ENCODE assay signal across 30 cellular contexts in the genomic region with DNA sequence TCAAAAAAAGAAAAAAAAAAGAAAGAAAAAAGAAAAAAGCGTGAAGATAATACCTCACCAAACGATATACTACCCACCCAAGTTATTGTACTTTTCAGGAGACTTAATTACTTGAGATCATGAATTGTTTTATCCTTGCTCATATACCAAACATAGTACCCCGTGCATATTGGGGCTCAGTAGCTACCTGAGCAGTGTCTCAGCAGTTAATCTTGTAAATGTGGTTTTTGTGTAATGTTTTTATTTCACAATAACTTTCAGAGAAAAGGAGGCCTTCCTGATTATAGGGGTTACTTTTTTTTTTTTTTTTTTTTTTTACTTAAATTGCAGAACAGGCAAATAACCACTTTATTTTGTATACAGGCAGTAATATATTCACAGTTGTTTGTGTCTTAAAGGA.
A peak's percentile ranks its signal among the peaks of the same experiment; 100 is the strongest.
DNase-seq lines count a peak whose midpoint lies in the region; ATAC-seq and TF ChIP-seq lines count a peak whose summit lies in the region.
"Had no signal": no experiment of that assay in that cellular context is flagged by ENCODE, and none has a peak within 500 bp of the region (broad histone marks: within the 10 kb centered on the region; RNA-seq: fewer than 3 reads in every experiment).

No MANE protein-coding gene starts in this region.

- peaks cover 6% of the 10 kb centered on the region for H3K36me3 Mint-ChIP-seq in MCF 10A (ENCODE audit: insufficient read depth, unreplicated experiment)
- H3K36me3 Mint-ChIP-seq: stimulated activated naive B cell treated with anti-CD40 and anti-IgM and Interleukin-4, amounts not matched to agents 10 μg/mL and 1 μg/mL and 100 μg/mL, for 72 hours had no signal

- DNase-seq in MCF 10A (ENCODE audit: unreplicated experiment) (peak; percentile 33), breast epithelium (ENCODE audit: low spot score in 2 of 2) (no peak), RWPE2 (ENCODE audit: low spot score) (no peak), fibroblast of mammary gland (ENCODE audit: low read depth) (peak; percentile 35), putamen (ENCODE audit: low spot score) (no peak), brain microvascular endothelial cell (no peak), GM13976 (ENCODE audit: low spot score) (no peak)
- DNase-seq: activated B cell treated with CpG ODN at 0.5 μM for 24 hours; activated CD4-positive, alpha-beta T cell treated with anti-CD3 and anti-CD28 coated beads, Interleukin-2, amount 50 U/mL, for 1 hour; activated CD8-positive, alpha-beta memory T cell treated with anti-CD3 and anti-CD28 coated beads, Interleukin-2, amount 10 ng/mL, durations not matched to agents 7 days and 5 days; activated gamma-delta T cell treated with Interleukin-2 at 50 U/mL for 16 hours; activated T-cell treated with anti-CD3 and anti-CD28 coated beads, Interleukin-2, amount 50 U/mL, for 48 hours; body of pancreas; CD4-positive, alpha-beta T cell; dorsolateral prefrontal cortex; EL; hippocampal formation; left cardiac atrium; naive thymus-derived CD8-positive, alpha-beta T cell; NCI-H1048; NCI-H1694; NCI-H510A; stimulated activated naive B cell treated with anti-CD40 and anti-IgM and Interleukin-4, amounts not matched to agents 10 μg/mL and 1 μg/mL and 100 μg/mL, for 72 hours; substantia nigra; T1000; upper lobe of left lung had no signal

- peak; percentile 83 for ATAC-seq in RWPE2 (ENCODE audit: low read depth)
- no peak for ATAC-seq in HG03280 (IDR thresholded peaks at IDR 0.05; ENCODE audit: unreplicated experiment)
- ATAC-seq: activated CD8-positive, alpha-beta memory T cell treated with anti-CD3 and anti-CD28 coated beads, Interleukin-2, amount 10 ng/mL, durations not matched to agents 7 days and 5 days; body of pancreas; gastroesophageal sphincter; left cardiac atrium; naive thymus-derived CD8-positive, alpha-beta T cell; stimulated activated naive B cell treated with anti-CD40 and anti-IgM and Interleukin-4, amounts not matched to agents 10 μg/mL and 1 μg/mL and 100 μg/mL, for 72 hours had no signal

- TF ChIP-seq CTCF in MCF 10A (IDR thresholded peaks at IDR 0.05; ENCODE audit: unreplicated experiment) (no peak), breast epithelium (IDR thresholded peaks at IDR 0.05) (no peak), RWPE2 (IDR thresholded peaks at IDR 0.05; ENCODE audit: poor library complexity, severe bottlenecking) (no peak), fibroblast of mammary gland (conservative IDR thresholded peaks at IDR 0.05; ENCODE audit: control insufficient read depth, insufficient read depth, low read depth, low read length) (no peak), brain microvascular endothelial cell (IDR thresholded peaks at IDR 0.05; ENCODE audit: low read depth, low read length, missing control alignments) (no peak), GM13976 (IDR thresholded peaks at IDR 0.05; ENCODE audit: borderline replicate concordance, control extremely low read depth, extremely low read depth, insufficient read depth, missing control alignments) (no peak)

- H3K27ac Mint-ChIP-seq in MCF 10A (ENCODE audit: low read depth, unreplicated experiment): peak overlapping the region; percentile 70
- H3K27ac Mint-ChIP-seq: activated B cell treated with CpG ODN at 0.5 μM for 24 hours; activated CD8-positive, alpha-beta memory T cell treated with anti-CD3 and anti-CD28 coated beads, Interleukin-2, amount 10 ng/mL, durations not matched to agents 7 days and 5 days; CD4-positive, alpha-beta T cell; naive thymus-derived CD8-positive, alpha-beta T cell; stimulated activated naive B cell treated with anti-CD40 and anti-IgM and Interleukin-4, amounts not matched to agents 10 μg/mL and 1 μg/mL and 100 μg/mL, for 72 hours had no signal

- POLR2A ChIA-PET in MCF 10A (lab: Yijun Ruan, JAX): interaction anchor here (0.5 to 5.1 kb wide), 3 partner anchors 32 to 1541 kb away, joined by 3 to 44 read pairs (median 3); no protein-coding TSS in a partner anchor

- no peaks in the 10 kb centered on the region for H3K27me3 Mint-ChIP-seq in MCF 10A (ENCODE audit: insufficient read depth, unreplicated experiment)
- H3K27me3 Mint-ChIP-seq: activated B cell treated with CpG ODN at 0.5 μM for 24 hours; activated CD8-positive, alpha-beta memory T cell treated with anti-CD3 and anti-CD28 coated beads, Interleukin-2, amount 10 ng/mL, durations not matched to agents 7 days and 5 days; CD4-positive, alpha-beta T cell; naive thymus-derived CD8-positive, alpha-beta T cell; stimulated activated naive B cell treated with anti-CD40 and anti-IgM and Interleukin-4, amounts not matched to agents 10 μg/mL and 1 μg/mL and 100 μg/mL, for 72 hours had no signal

- no peak overlapping the region for H3K4me3 Mint-ChIP-seq in MCF 10A (ENCODE audit: unreplicated experiment)
- H3K4me3 Mint-ChIP-seq: activated B cell treated with CpG ODN at 0.5 μM for 24 hours; activated CD8-positive, alpha-beta memory T cell treated with anti-CD3 and anti-CD28 coated beads, Interleukin-2, amount 10 ng/mL, durations not matched to agents 7 days and 5 days; CD4-positive, alpha-beta T cell; naive thymus-derived CD8-positive, alpha-beta T cell; stimulated activated naive B cell treated with anti-CD40 and anti-IgM and Interleukin-4, amounts not matched to agents 10 μg/mL and 1 μg/mL and 100 μg/mL, for 72 hours had no signal

- no peaks in the 10 kb centered on the region for H3K27me3 ChIP-seq in breast epithelium
- no peaks in the 10 kb centered on the region for H3K27me3 ChIP-seq in RWPE2 (ENCODE audit: insufficient read depth, poor library complexity, severe bottlenecking)
- H3K27me3 ChIP-seq in brain microvascular endothelial cell (replicated peaks): no peaks in the 10 kb centered on the region
- H3K27me3 ChIP-seq: body of pancreas, dorsolateral prefrontal cortex, gastroesophageal sphincter, upper lobe of left lung had no signal

- CTCF ChIA-PET in MCF 10A (lab: Yijun Ruan, JAX): interaction anchor here (0.6 to 1.8 kb wide), 4 partner anchors 14 to 1049 kb away, joined by 3 to 9 read pairs (median 4); no protein-coding TSS in a partner anchor

- H3K36me3 ChIP-seq in breast epithelium (no peaks in the 10 kb centered on the region), RWPE2 (ENCODE audit: low read depth) (no peaks in the 10 kb centered on the region), brain microvascular endothelial cell (replicated peaks) (no peaks in the 10 kb centered on the region)
- H3K36me3 ChIP-seq: gastroesophageal sphincter, upper lobe of left lung had no signal

- no peaks in the 10 kb centered on the region for H3K9me3 ChIP-seq in breast epithelium
- H3K9me3 ChIP-seq in RWPE2 (ENCODE audit: severe bottlenecking): no peaks in the 10 kb centered on the region
- H3K9me3 ChIP-seq: body of pancreas, gastroesophageal sphincter, upper lobe of left lung had no signal

- TF ChIP-seq POLR2A in breast epithelium (IDR thresholded peaks at IDR 0.05): no peak

- H3K9me3 Mint-ChIP-seq in MCF 10A (ENCODE audit: unreplicated experiment): no peaks in the 10 kb centered on the region
- H3K9me3 Mint-ChIP-seq: activated B cell treated with CpG ODN at 0.5 μM for 24 hours; CD4-positive, alpha-beta T cell; stimulated activated naive B cell treated with anti-CD40 and anti-IgM and Interleukin-4, amounts not matched to agents 10 μg/mL and 1 μg/mL and 100 μg/mL, for 72 hours had no signal

- no peak overlapping the region for H3K4me3 ChIP-seq in breast epithelium
- H3K4me3 ChIP-seq in RWPE2 (ENCODE audit: severe bottlenecking): no peak overlapping the region
- H3K4me3 ChIP-seq in fibroblast of mammary gland (ENCODE audit: control insufficient read depth, low read depth, low read length): no peak overlapping the region
- H3K4me3 ChIP-seq in brain microvascular endothelial cell (ENCODE audit: low read depth, low read length): no peak overlapping the region
- H3K4me3 ChIP-seq: body of pancreas, dorsolateral prefrontal cortex, gastroesophageal sphincter, lung, upper lobe of left lung had no signal

- intact Hi-C loops in MCF 10A (cut with micrococcal nuclease): no loop called here
- intact Hi-C loops in breast epithelium (cut with DNase I; ENCODE audit: low total_unique reads): no loop called here

- in situ Hi-C loops in brain microvascular endothelial cell (cut with HindIII; ENCODE audit: low pct_ligation_motif_present, low sequenced_read_pairs) (no loop called here), GM13976 (cut with MboI; ENCODE audit: low sequenced_read_pairs, unreplicated experiment) (no loop called here)

- no TSS peak for BruUV-seq in MCF 10A (replicated peaks; lab: Mats Ljungman, UMichigan)

- H3K4me1 ChIP-seq in breast epithelium: no peaks in the 10 kb centered on the region
- peaks cover 29% of the 10 kb centered on the region for H3K4me1 ChIP-seq in RWPE2 (ENCODE audit: insufficient read depth, poor library complexity, severe bottlenecking)

- no peak overlapping the region for H3K27ac ChIP-seq in breast epithelium
- H3K27ac ChIP-seq in RWPE2 (ENCODE audit: poor library complexity, severe bottlenecking): peak overlapping the region; percentile 40
- H3K27ac ChIP-seq in brain microvascular endothelial cell: no peak overlapping the region
- H3K27ac ChIP-seq: body of pancreas, dorsolateral prefrontal cortex, gastroesophageal sphincter, RWPE1 had no signal

- H3K4me1 Mint-ChIP-seq in MCF 10A (ENCODE audit: insufficient read depth, unreplicated experiment): peaks cover 42% of the 10 kb centered on the region
- H3K4me1 Mint-ChIP-seq: activated B cell treated with CpG ODN at 0.5 μM for 24 hours; activated CD8-positive, alpha-beta memory T cell treated with anti-CD3 and anti-CD28 coated beads, Interleukin-2, amount 10 ng/mL, durations not matched to agents 7 days and 5 days had no signal

Comparison
In these comparisons a context has a peak if more than half of its experiments do, and no peak if none do; other contexts are left out.
1. DNase-seq: peak in MCF 10A (single experiment) and fibroblast of mammary gland (single experiment); none in breast epithelium (0 of 2), RWPE2 (single experiment), putamen (single experiment), brain microvascular endothelial cell (single experiment) and GM13976 (single experiment).